In genomic region chr14:68616255-68616902, GRCh38 we compare ENCODE assay signal across 1 cellular context.
TF ChIP-seq lines count a peak whose summit lies in the region.

No MANE protein-coding gene starts in this region.

TF ChIP-seq in K562, 482 proteins besides CTCF, POLR2A, EP300 and RAD21 (continued from another document):
- TF ChIP-seq ARID3A (IDR thresholded peaks at IDR 0.05; ENCODE audit: borderline replicate concordance, low read depth, low read length) (peak; percentile 87; the same call in 1 of the 2 replicates), CBX5 (IDR thresholded peaks at IDR 0.05; ENCODE audit: borderline replicate concordance, low read depth) (peak; percentile 55; the same call in 1 of the 2 replicates), CBX3 (IDR thresholded peaks at IDR 0.05; ENCODE audit: borderline replicate concordance in 1 of 2, low read length in 2 of 2) (peak in 1 of 2 experiments; percentile 96; a peak in 2 of 3 replicates), ZNF280B (CRISPR knock-in tag; IDR thresholded peaks at IDR 0.05) (0 out of 2 replicates have a peak, but pooled peaks have one; percentile 25), PBX2 (CRISPR knock-in tag; IDR thresholded peaks at IDR 0.05; ENCODE audit: low read depth) (no peak), PBX2 (tag; conservative IDR thresholded peaks at IDR 0.05; ENCODE audit: low read depth) (peak; percentile 31; the same call in 1 of the 2 replicates), RERE (CRISPR knock-in tag; IDR thresholded peaks at IDR 0.05; ENCODE audit: borderline replicate concordance) (no peak)
